In genomic region chr2:171902840-171903420, GRCh38 we compare ENCODE assay signal across 33 cellular contexts. TPM values are rescaled to one million over a fixed set of nuclear protein-coding genes. Genes with fewer than 3 reads are reported as not detected.
DNase-seq lines count a peak whose midpoint lies in the region; ATAC-seq and TF ChIP-seq lines count a peak whose summit lies in the region.
"Had no signal": no experiment of that assay in that cellular context is flagged by ENCODE, and none has a peak within 500 bp of the region (broad histone marks: within the 10 kb centered on the region; RNA-seq: fewer than 3 reads in every experiment).

No MANE protein-coding gene starts in this region.

- CTCF ChIA-PET in activated CD4-positive, alpha-beta memory T cell treated with anti-CD3 and anti-CD28 coated beads for 36 hours (lab: Charles Lee), result no interaction called here

- no peaks in the 10 kb centered on the region for H3K9me2 ChIP-seq in MM.1S (replicated peaks; ENCODE audit: insufficient read depth, low read length)

- intact Hi-C loops in activated CD4-positive, alpha-beta memory T cell treated with anti-CD3 and anti-CD28 coated beads for 36 hours (cut with micrococcal nuclease), result no loop called here

- TF ChIP-seq CTCF in GM10266 (IDR thresholded peaks at IDR 0.05; ENCODE audit: control insufficient read depth, insufficient read depth, low read depth, missing control alignments) (no peak), GM20000 (IDR thresholded peaks at IDR 0.05; ENCODE audit: extremely low read depth, missing control alignments) (no peak), MM.1S (IDR thresholded peaks at IDR 0.05; ENCODE audit: low read length) (no peak), osteoblast (IDR thresholded peaks at IDR 0.05; ENCODE audit: extremely low read depth, low read depth, low read length) (no peak)

- no peaks in the 10 kb centered on the region for H3K79me2 ChIP-seq in MM.1S (ENCODE audit: low read length)
- no peaks in the 10 kb centered on the region for H3K79me2 ChIP-seq in osteoblast (ENCODE audit: insufficient read depth, low read length)

- H3K9ac ChIP-seq in MM.1S (ENCODE audit: low read length), result no peak overlapping the region

- H3K36me3 ChIP-seq in MM.1S (replicated peaks; ENCODE audit: insufficient read depth, low read length) (no peaks in the 10 kb centered on the region), osteoblast (ENCODE audit: insufficient read depth, low read length) (no peaks in the 10 kb centered on the region), MG63 (no peaks in the 10 kb centered on the region)
- H3K36me3 ChIP-seq: brain microvascular endothelial cell, esophagus squamous epithelium, heart right ventricle, neutrophil, right lobe of liver, thyroid gland, vagina had no signal

- H3K27me3 ChIP-seq in MM.1S (replicated peaks; ENCODE audit: insufficient read depth, low read length), result no peaks in the 10 kb centered on the region
- no peaks in the 10 kb centered on the region for H3K27me3 ChIP-seq in osteoblast (ENCODE audit: insufficient read depth, low read length)
- no peaks in the 10 kb centered on the region for H3K27me3 ChIP-seq in MG63
- H3K27me3 ChIP-seq: brain microvascular endothelial cell, dorsolateral prefrontal cortex, esophagus squamous epithelium, neutrophil, thyroid gland, vagina had no signal

- no peaks in the 10 kb centered on the region for H3K9me3 Mint-ChIP-seq in activated CD4-positive, alpha-beta memory T cell treated with anti-CD3 and anti-CD28 coated beads for 36 hours
- H3K9me3 Mint-ChIP-seq: activated naive CD4-positive, alpha-beta T cell treated with anti-CD3 and anti-CD28 coated beads, Interleukin-2, amount 50 U/mL, for 24 hours; naive B cell had no signal

- H3K36me3 Mint-ChIP-seq in activated CD4-positive, alpha-beta memory T cell treated with anti-CD3 and anti-CD28 coated beads for 36 hours, result no peaks in the 10 kb centered on the region
- H3K36me3 Mint-ChIP-seq: naive B cell had no signal

- DNase-seq in GM10266 (ENCODE audit: extremely low spot score) (peak; percentile 32), GM20000 (ENCODE audit: low spot score) (peak; percentile 24), MM.1S (no peak), osteoblast (ENCODE audit: insufficient read length, low spot score, missing footprints) (peak; percentile 80), MG63 (no peak)
- DNase-seq in activated CD4-positive, alpha-beta memory T cell treated with anti-CD3 and anti-CD28 coated beads for 36 hours, result no peak
- DNase-seq: activated CD4-positive, alpha-beta T cell treated with anti-CD3 and anti-CD28 coated beads, Interleukin-2, amount 50 U/mL, for 48 hours; activated CD4-positive, CD25-positive, alpha-beta regulatory T cell; activated CD8-positive, alpha-beta memory T cell treated with anti-CD3 and anti-CD28 coated beads, Interleukin-2, amount 50 U/mL, for 4 hours; amygdala; brain microvascular endothelial cell; cerebellar nuclear complex; DMS153; dorsolateral prefrontal cortex; esophagus squamous epithelium; foreskin keratinocyte; H9; heart right ventricle; midbrain; naive B cell; NCI-H1417; NCI-H2029; NCI-H2227 treated with DMSO at 0.1 percent for 48 hours; PC-3; right lobe of liver; T-helper 1 cell; thyroid gland had no signal

- H3K27ac ChIP-seq in MM.1S (ENCODE audit: low read length) (no peak overlapping the region), osteoblast (ENCODE audit: low read depth, low read length) (no peak overlapping the region)
- H3K27ac ChIP-seq: brain microvascular endothelial cell, dorsolateral prefrontal cortex, esophagus squamous epithelium, foreskin keratinocyte, heart right ventricle, neutrophil, right lobe of liver, SK-N-MC, thyroid gland, vagina had no signal

- H3F3A ChIP-seq in MM.1S (ENCODE audit: insufficient read depth, low read length), result no peaks in the 10 kb centered on the region

- H3K27ac Mint-ChIP-seq in activated CD4-positive, alpha-beta memory T cell treated with anti-CD3 and anti-CD28 coated beads for 36 hours, result no peak overlapping the region
- H3K27ac Mint-ChIP-seq: activated naive CD4-positive, alpha-beta T cell treated with anti-CD3 and anti-CD28 coated beads, Interleukin-2, amount 50 U/mL, for 24 hours; H9; naive B cell had no signal

- H3K4me3 ChIP-seq in MM.1S (ENCODE audit: low read length), result no peak overlapping the region
- H3K4me3 ChIP-seq in osteoblast (ENCODE audit: insufficient read depth, low read length), result no peak overlapping the region
- no peak overlapping the region for H3K4me3 ChIP-seq in MG63
- H3K4me3 ChIP-seq: dorsolateral prefrontal cortex, esophagus squamous epithelium, heart right ventricle, right lobe of liver, SK-N-MC, thyroid gland, vagina had no signal

- no peaks in the 10 kb centered on the region for H3K27me3 Mint-ChIP-seq in activated CD4-positive, alpha-beta memory T cell treated with anti-CD3 and anti-CD28 coated beads for 36 hours

- no peak for ATAC-seq in activated CD4-positive, CD25-positive, alpha-beta regulatory T cell treated with anti-CD3 and anti-CD28 coated beads, Interleukin-2, amount 50 U/mL, for 24 hours
- ATAC-seq in GM18517 (IDR thresholded peaks at IDR 0.05; ENCODE audit: unreplicated experiment), result no peak
- ATAC-seq: foreskin keratinocyte, heart right ventricle, PC-3, right lobe of liver had no signal

- POLR2A ChIA-PET in activated CD4-positive, alpha-beta memory T cell treated with anti-CD3 and anti-CD28 coated beads for 36 hours (lab: Charles Lee), result no interaction called here

- H3K4me2 ChIP-seq in MM.1S (ENCODE audit: low read depth, low read length), result peak overlapping the region; percentile 67
- no peak overlapping the region for H3K4me2 ChIP-seq in osteoblast (ENCODE audit: insufficient read depth, low read length)

- no peaks in the 10 kb centered on the region for H4K20me1 ChIP-seq in MM.1S (ENCODE audit: insufficient read depth, low read length)
- H4K20me1 ChIP-seq in osteoblast (ENCODE audit: insufficient read depth, low read length), result no peaks in the 10 kb centered on the region

- H3K9me3 ChIP-seq in MM.1S (replicated peaks; ENCODE audit: insufficient read depth, low read length) (no peaks in the 10 kb centered on the region), osteoblast (ENCODE audit: low read depth, low read length) (no peaks in the 10 kb centered on the region), MG63 (no peaks in the 10 kb centered on the region)
- H3K9me3 ChIP-seq: esophagus squamous epithelium, neutrophil, right lobe of liver, thyroid gland, vagina had no signal

- no peak overlapping the region for H3K4me3 Mint-ChIP-seq in activated CD4-positive, alpha-beta memory T cell treated with anti-CD3 and anti-CD28 coated beads for 36 hours
- H3K4me3 Mint-ChIP-seq: activated naive CD4-positive, alpha-beta T cell treated with anti-CD3 and anti-CD28 coated beads, Interleukin-2, amount 50 U/mL, for 24 hours; H9; naive B cell had no signal

- H3K4me1 Mint-ChIP-seq in activated CD4-positive, alpha-beta memory T cell treated with anti-CD3 and anti-CD28 coated beads for 36 hours (ENCODE audit: low read depth), result no peaks in the 10 kb centered on the region
- H3K4me1 Mint-ChIP-seq: activated naive CD4-positive, alpha-beta T cell treated with anti-CD3 and anti-CD28 coated beads, Interleukin-2, amount 50 U/mL, for 24 hours; H9 had no signal

- H2AFZ ChIP-seq in MM.1S (ENCODE audit: low read length) (no peak overlapping the region), osteoblast (ENCODE audit: low read length) (no peak overlapping the region)

- H3K4me1 ChIP-seq in MM.1S (ENCODE audit: low read length) (peaks cover 5% of the 10 kb centered on the region), osteoblast (ENCODE audit: insufficient read depth, low read length) (no peaks in the 10 kb centered on the region)
- H3K4me1 ChIP-seq: esophagus squamous epithelium, foreskin keratinocyte, heart right ventricle, right lobe of liver, thyroid gland, vagina had no signal

RNA-seq across cellular contexts. Expression of gene SLC25A12, which starts 8.9 kb away (rescaled TPM):
- total RNA-seq in osteoblast, result 26.8 and 29.8 TPM in 2 replicates
- 10 to 100 TPM; 15.1 to 17.0 TPM for total RNA-seq in activated CD4-positive, alpha-beta memory T cell treated with anti-CD3 and anti-CD28 coated beads for 36 hours
- total RNA-seq in MG63 (2014; rRNA removed; shearing (Covaris generic); ENCODE audit: low replicate concordance), result 19.5 and 21.7 TPM in 2 replicates

RNA-seq across cellular contexts. Expression of gene HAT1, which starts 19.3 kb away (rescaled TPM):
- total RNA-seq in osteoblast, result 31.1 and 35.4 TPM in 2 replicates
- 10 to 100 TPM; 86.2 to 90.8 TPM for total RNA-seq in activated CD4-positive, alpha-beta memory T cell treated with anti-CD3 and anti-CD28 coated beads for 36 hours
- 51.3 and 118 TPM in 2 replicates for total RNA-seq in MG63 (2014; rRNA removed; shearing (Covaris generic); ENCODE audit: low replicate concordance)

Comparison
In these comparisons a context has a peak if more than half of its experiments do, and no peak if none do; other contexts are left out.
1. DNase-seq: peak in GM10266 (single experiment), GM20000 (single experiment) and osteoblast (single experiment); none in MM.1S (single experiment), activated CD4-positive, alpha-beta memory T cell treated with anti-CD3 and anti-CD28 coated beads for 36 hours (single experiment) and MG63 (single experiment).